Comparison of ENCODE assay signal across 18 cellular contexts in the genomic region with DNA sequence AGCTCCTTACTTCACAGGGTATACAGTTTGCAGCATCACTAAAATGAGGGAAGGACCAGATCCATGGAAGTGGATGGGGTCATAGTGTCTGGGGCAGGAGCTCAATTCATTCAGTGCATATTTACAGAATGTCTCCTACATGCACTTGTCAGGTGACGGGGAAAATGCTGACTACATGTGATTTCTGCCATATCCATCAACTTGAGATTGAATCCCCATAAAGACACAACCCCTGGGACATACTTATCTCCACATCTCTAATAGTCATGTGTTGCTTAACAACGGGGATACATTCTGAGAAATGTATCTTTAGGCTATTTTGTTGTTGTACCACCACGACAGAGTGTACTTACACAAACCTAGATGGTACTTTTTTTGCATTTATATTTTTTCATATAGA. TPM values are rescaled to one million over a fixed set of nuclear protein-coding genes. Genes with fewer than 3 reads are reported as not detected.
DNase-seq lines count a peak whose midpoint lies in the region; ATAC-seq, FAIRE-seq and TF ChIP-seq lines count a peak whose summit lies in the region.
"Had no signal": no experiment of that assay in that cellular context is flagged by ENCODE, and none has a peak within 500 bp of the region (broad histone marks: within the 10 kb centered on the region; RNA-seq: fewer than 3 reads in every experiment).

No MANE protein-coding gene starts in this region.

- peaks cover 9% of the 10 kb centered on the region for H3K4me1 ChIP-seq in smooth muscle cell (ENCODE audit: low read depth)

- H3K4me3 ChIP-seq in bronchial epithelial cell (ENCODE audit: low read depth, low read length) (no peak overlapping the region), smooth muscle cell (no peak overlapping the region)
- H3K4me3 ChIP-seq: BLaER1 treated with 17β-estradiol and CSF1 and Interleukin-3, amounts not matched to agents 10 nM and 100 nM; GM12878; GM23248 had no signal

- no peak overlapping the region for H3K4me2 ChIP-seq in smooth muscle cell
- H3K4me2 ChIP-seq: BLaER1 treated with 17β-estradiol and CSF1 and Interleukin-3, amounts not matched to agents 10 nM and 100 nM had no signal

- WGBS in smooth muscle cell (ENCODE audit: low lambda C conversion rate), result 87% methylated on average over 3 of the region's 3 CpGs

- TF ChIP-seq CTCF in bronchial epithelial cell (IDR thresholded peaks at IDR 0.05; ENCODE audit: insufficient read depth, low read length, severe bottlenecking), result no peak
- no peak for TF ChIP-seq CTCF in smooth muscle cell (IDR thresholded peaks at IDR 0.05; ENCODE audit: borderline replicate concordance, insufficient read depth, poor library complexity, severe bottlenecking)

- H3K27me3 ChIP-seq in bronchial epithelial cell (ENCODE audit: control insufficient read depth, insufficient read depth, low read length), result no peaks in the 10 kb centered on the region
- H3K27me3 ChIP-seq in smooth muscle cell (ENCODE audit: low read depth), result no peaks in the 10 kb centered on the region
- H3K27me3 ChIP-seq: BLaER1 treated with 17β-estradiol and CSF1 and Interleukin-3, amounts not matched to agents 10 nM and 100 nM had no signal

- no peaks in the 10 kb centered on the region for H3K27me3 Mint-ChIP-seq in activated T-cell treated with anti-CD3 and anti-CD28 coated beads, Interleukin-2, amount 50 U/mL, for 24 hours
- H3K27me3 Mint-ChIP-seq in activated T-cell treated with anti-CD3 and anti-CD28 coated beads, Interleukin-2, amount 50 U/mL, for 72 hours (ENCODE audit: low read depth), result no peaks in the 10 kb centered on the region

- DNase-seq in activated T-cell treated with anti-CD3 and anti-CD28 coated beads, Interleukin-2, amount 50 U/mL, for 24 hours, result no peak
- no peak for DNase-seq in activated T-cell treated with anti-CD3 and anti-CD28 coated beads, Interleukin-2, amount 50 U/mL, for 72 hours
- DNase-seq in GM12892 (ENCODE audit: insufficient read length) (no peak), bronchial epithelial cell (ENCODE audit: low read depth) (no peak), smooth muscle cell (lab: John Stamatoyannopoulos, UW; ENCODE audit: unreplicated experiment) (no peak), NCI-H526 treated with DMSO at 0.1 percent for 48 hours (lab: John Stamatoyannopoulos, UW) (no peak)
- DNase-seq: 8988T; ACHN; Calu3; CD4-positive, CD25-positive, alpha-beta regulatory T cell; DMS 273 treated with DMSO at 0.1 percent for 48 hours had no signal

- H3K36me3 ChIP-seq in bronchial epithelial cell (ENCODE audit: control insufficient read depth, insufficient read depth, low read length) (peaks cover 1% of the 10 kb centered on the region), smooth muscle cell (ENCODE audit: low read depth) (no peaks in the 10 kb centered on the region)

- H3K4me3 Mint-ChIP-seq in activated T-cell treated with anti-CD3 and anti-CD28 coated beads, Interleukin-2, amount 50 U/mL, for 24 hours, result no peak overlapping the region
- no peak overlapping the region for H3K4me3 Mint-ChIP-seq in activated T-cell treated with anti-CD3 and anti-CD28 coated beads, Interleukin-2, amount 50 U/mL, for 72 hours
- H3K4me3 Mint-ChIP-seq: CD4-positive, CD25-positive, alpha-beta regulatory T cell had no signal

- H3K9me3 Mint-ChIP-seq in activated T-cell treated with anti-CD3 and anti-CD28 coated beads, Interleukin-2, amount 50 U/mL, for 24 hours, result no peaks in the 10 kb centered on the region
- no peaks in the 10 kb centered on the region for H3K9me3 Mint-ChIP-seq in activated T-cell treated with anti-CD3 and anti-CD28 coated beads, Interleukin-2, amount 50 U/mL, for 72 hours
- H3K9me3 Mint-ChIP-seq: CD4-positive, CD25-positive, alpha-beta regulatory T cell had no signal

- H3K9me3 ChIP-seq in smooth muscle cell (replicated peaks; ENCODE audit: low read depth), result no peaks in the 10 kb centered on the region

- H3K27ac Mint-ChIP-seq in activated T-cell treated with anti-CD3 and anti-CD28 coated beads, Interleukin-2, amount 50 U/mL, for 24 hours, result peak overlapping the region; percentile 34
- no peak overlapping the region for H3K27ac Mint-ChIP-seq in activated T-cell treated with anti-CD3 and anti-CD28 coated beads, Interleukin-2, amount 50 U/mL, for 72 hours

- peaks cover 7% of the 10 kb centered on the region for H3F3A ChIP-seq in smooth muscle cell (ENCODE audit: low read depth)

- peaks cover 14% of the 10 kb centered on the region for H3K4me1 Mint-ChIP-seq in activated T-cell treated with anti-CD3 and anti-CD28 coated beads, Interleukin-2, amount 50 U/mL, for 24 hours (ENCODE audit: low read depth)
- peaks cover 11% of the 10 kb centered on the region for H3K4me1 Mint-ChIP-seq in activated T-cell treated with anti-CD3 and anti-CD28 coated beads, Interleukin-2, amount 50 U/mL, for 72 hours (ENCODE audit: low read depth)

- H2AFZ ChIP-seq in smooth muscle cell (ENCODE audit: low read depth), result no peak overlapping the region
- H2AFZ ChIP-seq: GM23248 had no signal

- TF ChIP-seq POLR2A in GM12892 (IDR thresholded peaks at IDR 0.05; ENCODE audit: low read depth, low read length), result no peak

- H3K9ac ChIP-seq in smooth muscle cell (ENCODE audit: low read depth), result peak overlapping the region; percentile 38
- H3K9ac ChIP-seq: BLaER1 treated with 17β-estradiol and CSF1 and Interleukin-3, amounts not matched to agents 10 nM and 100 nM; GM23248 had no signal

- peak overlapping the region; percentile 82 for H3K27ac ChIP-seq in smooth muscle cell (ENCODE audit: low read depth)
- H3K27ac ChIP-seq: BLaER1 treated with 17β-estradiol and CSF1 and Interleukin-3, amounts not matched to agents 10 nM and 100 nM; GM23248 had no signal

- peaks cover 41% of the 10 kb centered on the region for H3K36me3 Mint-ChIP-seq in activated T-cell treated with anti-CD3 and anti-CD28 coated beads, Interleukin-2, amount 50 U/mL, for 24 hours (ENCODE audit: low read depth)
- H3K36me3 Mint-ChIP-seq in activated T-cell treated with anti-CD3 and anti-CD28 coated beads, Interleukin-2, amount 50 U/mL, for 72 hours (ENCODE audit: insufficient read depth in 2 of 2), result peaks cover 0 to 5% of the 10 kb centered on the region in 2 donors

- no peak for ATAC-seq in activated T-cell treated with anti-CD3 and anti-CD28 coated beads, Interleukin-2, amount 50 U/mL, for 72 hours (replicated peaks in 1 of 2)
- ATAC-seq in GM19455 (IDR thresholded peaks at IDR 0.05; ENCODE audit: unreplicated experiment) (no peak), GM18858 (IDR thresholded peaks at IDR 0.05; ENCODE audit: unreplicated experiment) (no peak)
- ATAC-seq: GM12878, HCT116 had no signal

- FAIRE-seq in GM12892 (lab: Jason Lieb, UNC), result peak; percentile 53
- peak; percentile 18 for FAIRE-seq in bronchial epithelial cell (lab: Jason Lieb, UNC)
- FAIRE-seq: GM12878, H54 had no signal

- H3K79me2 ChIP-seq in smooth muscle cell (ENCODE audit: low read depth), result no peaks in the 10 kb centered on the region

- no peaks in the 10 kb centered on the region for H4K20me1 ChIP-seq in smooth muscle cell (ENCODE audit: low read depth)
- H4K20me1 ChIP-seq: BLaER1 treated with 17β-estradiol and CSF1 and Interleukin-3, amounts not matched to agents 10 nM and 100 nM had no signal

RNA-seq across cellular contexts. Expression of a gene that starts 12.0 kb away (rescaled TPM):
- 10 to 100 TPM; 17.9 to 18.5 TPM for total RNA-seq in activated T-cell treated with anti-CD3 and anti-CD28 coated beads, Interleukin-2, amount 50 U/mL, for 72 hours
- polyA plus RNA-seq in GM12892 (2012; ENCODE audit: missing spikeins), result 18.7 TPM
- total RNA-seq in bronchial epithelial cell (5.0 and 7.6 TPM in 2 replicates), smooth muscle cell (6.1 and 11.8 TPM in 2 replicates)
- 4.3 and 4.4 TPM in 2 replicates for polyA plus RNA-seq in smooth muscle cell

RNA-seq across cellular contexts. Expression of a gene that starts 14.5 kb away (rescaled TPM):
- 10 to 100 TPM; 25.9 to 28.2 TPM for total RNA-seq in activated T-cell treated with anti-CD3 and anti-CD28 coated beads, Interleukin-2, amount 50 U/mL, for 72 hours
- polyA plus RNA-seq in GM12892 (2012; ENCODE audit: missing spikeins), result 13.2 TPM
- total RNA-seq in bronchial epithelial cell, result 22.4 and 25.0 TPM in 2 replicates
- 44.4 and 50.2 TPM in 2 replicates for total RNA-seq in smooth muscle cell
- polyA plus RNA-seq in smooth muscle cell, result 10.2 and 11.2 TPM in 2 replicates

RNA-seq across cellular contexts. Expression of a gene that starts 17.3 kb away (rescaled TPM):
- total RNA-seq in activated T-cell treated with anti-CD3 and anti-CD28 coated beads, Interleukin-2, amount 50 U/mL, for 72 hours, result 10 to 100 TPM; 46.4 to 47.0 TPM
- polyA plus RNA-seq in GM12892 (2012; ENCODE audit: missing spikeins), result 36.6 TPM
- 32.1 and 36.4 TPM in 2 replicates for total RNA-seq in bronchial epithelial cell
- total RNA-seq in smooth muscle cell, result 36.2 and 37.0 TPM in 2 replicates
- polyA plus RNA-seq in smooth muscle cell, result 24.8 and 25.9 TPM in 2 replicates
